Comparison of ENCODE assay signal across 16 cellular contexts in the genomic region with DNA sequence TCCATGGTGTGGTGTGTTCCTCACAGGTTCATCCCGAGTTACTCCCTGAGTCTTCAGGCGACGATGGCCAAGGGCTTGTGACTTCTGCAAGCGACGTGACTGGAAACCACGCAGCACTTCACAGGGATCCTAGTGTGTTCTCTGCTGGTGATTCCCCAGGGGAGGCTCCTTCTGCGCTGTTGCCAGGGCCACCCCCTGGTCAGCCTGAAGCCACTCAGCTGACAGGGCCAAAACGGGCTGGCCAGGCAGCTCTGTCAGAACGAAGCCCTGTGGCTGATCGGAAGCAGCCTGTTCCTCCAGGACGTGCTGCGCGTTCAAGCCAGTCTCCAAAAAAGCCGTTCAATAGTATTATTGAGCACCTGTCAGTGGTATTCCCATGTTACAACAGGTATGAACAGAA.
DNase-seq lines count a peak whose midpoint lies in the region; ATAC-seq and TF ChIP-seq lines count a peak whose summit lies in the region.
"Had no signal": no experiment of that assay in that cellular context is flagged by ENCODE, and none has a peak within 500 bp of the region (broad histone marks: within the 10 kb centered on the region; RNA-seq: fewer than 3 reads in every experiment).

No MANE protein-coding gene starts in this region.

- H3K9me3 Mint-ChIP-seq in nephron progenitor cell: no peaks in the 10 kb centered on the region
- no peaks in the 10 kb centered on the region for H3K9me3 Mint-ChIP-seq in mesothelial cell of epicardium
- H3K9me3 Mint-ChIP-seq: CD14-positive monocyte; CD4-positive, alpha-beta memory T cell had no signal

- H3K36me3 ChIP-seq in right atrium auricular region: peaks cover 35% of the 10 kb centered on the region

- no peak for TF ChIP-seq POLR2A in erythroblast (IDR thresholded peaks at IDR 0.05; ENCODE audit: low read length)

- H3K9me3 ChIP-seq in right atrium auricular region: no peaks in the 10 kb centered on the region
- H3K9me3 ChIP-seq: BLaER1 had no signal

- no peaks in the 10 kb centered on the region for H3K4me1 Mint-ChIP-seq in nephron progenitor cell
- H3K4me1 Mint-ChIP-seq in mesothelial cell of epicardium: no peaks in the 10 kb centered on the region
- H3K4me1 Mint-ChIP-seq: CD4-positive, alpha-beta memory T cell had no signal

- H3K4me1 ChIP-seq in right atrium auricular region: no peaks in the 10 kb centered on the region
- H3K4me1 ChIP-seq: BLaER1 had no signal

- intact Hi-C loops in Right ventricle myocardium superior (cut with DNase I): no loop called here

- H3K27ac Mint-ChIP-seq in nephron progenitor cell: peak overlapping the region; percentile 71
- no peak overlapping the region for H3K27ac Mint-ChIP-seq in mesothelial cell of epicardium
- H3K27ac Mint-ChIP-seq: CD14-positive monocyte had no signal

- no peak for TF ChIP-seq CTCF in right atrium auricular region (IDR thresholded peaks at IDR 0.05)
- no peak for TF ChIP-seq CTCF in nephron progenitor cell (IDR thresholded peaks at IDR 0.05)
- TF ChIP-seq CTCF in mesothelial cell of epicardium (IDR thresholded peaks at IDR 0.05; ENCODE audit: unreplicated experiment): no peak

- H3K4me3 Mint-ChIP-seq in nephron progenitor cell (no peak overlapping the region), mesothelial cell of epicardium (no peak overlapping the region)
- H3K4me3 Mint-ChIP-seq: CD14-positive monocyte; CD4-positive, alpha-beta memory T cell had no signal

- H3K27ac ChIP-seq in right atrium auricular region: no peak overlapping the region
- H3K27ac ChIP-seq: BLaER1 had no signal

- H3K36me3 Mint-ChIP-seq in nephron progenitor cell (ENCODE audit: low read depth): peaks cover 91% of the 10 kb centered on the region
- H3K36me3 Mint-ChIP-seq in mesothelial cell of epicardium: peaks cover 61% of the 10 kb centered on the region

- H3K27me3 Mint-ChIP-seq in nephron progenitor cell (ENCODE audit: low read depth, poor library complexity) (peaks cover 3% of the 10 kb centered on the region), mesothelial cell of epicardium (ENCODE audit: low read depth) (no peaks in the 10 kb centered on the region)
- H3K27me3 Mint-ChIP-seq: CD4-positive, alpha-beta memory T cell had no signal

- peak; percentile 39 for ATAC-seq in Right ventricle myocardium superior (ENCODE audit: poor library complexity)

- no peak overlapping the region for H3K4me3 ChIP-seq in right atrium auricular region
- H3K4me3 ChIP-seq: BLaER1 had no signal

- H3K27me3 ChIP-seq in right atrium auricular region: no peaks in the 10 kb centered on the region
- H3K27me3 ChIP-seq: BLaER1 had no signal

- no peak for DNase-seq in Right ventricle myocardium superior
- no peak for DNase-seq in right atrium auricular region (ENCODE audit: low spot score)
- peak; percentile 45 for DNase-seq in foreskin melanocyte
- DNase-seq in nephron progenitor cell: no peak
- DNase-seq in HCEC 1CT: no peak
- DNase-seq in mesothelial cell of epicardium (ENCODE audit: low spot score in 2 of 2, unreplicated experiment in 2 of 2): no peak
- no peak for DNase-seq in erythroblast (lab: John Stamatoyannopoulos, UW)
- DNase-seq: 8988T; Calu3; CD4-positive, alpha-beta memory T cell; DMS79 treated with DMSO at 0.1 percent for 48 hours; GF-D8; GOT3; H7 had no signal
